ENCODE assay signal across 24 cellular contexts in the genomic region with DNA sequence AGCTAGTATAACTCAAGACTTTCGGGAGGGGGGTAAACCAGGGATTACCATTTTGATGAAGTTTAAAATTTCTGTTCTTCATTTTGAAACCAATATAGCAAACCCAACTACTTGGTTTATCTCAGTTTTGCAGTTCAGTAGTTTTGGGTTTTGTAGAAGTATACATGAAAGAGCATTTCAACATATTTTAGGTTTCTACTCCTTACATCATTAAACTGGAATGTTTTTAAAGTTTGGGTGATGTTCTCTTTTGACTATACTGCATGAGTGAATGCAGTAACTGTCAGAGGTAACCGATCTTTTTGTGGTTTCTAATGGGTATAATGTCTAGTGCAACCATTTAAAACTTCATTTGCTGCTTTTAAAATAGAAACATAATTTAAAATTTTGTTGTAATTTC.
"Had no signal": no experiment of that assay in that cellular context is flagged by ENCODE, and none has a peak within 500 bp of the region (broad histone marks: within the 10 kb centered on the region; RNA-seq: fewer than 3 reads in every experiment).

No MANE protein-coding gene starts in this region.

- H3K27me3 Mint-ChIP-seq: activated B cell treated with CpG ODN at 0.5 μM for 24 hours; activated CD4-positive, alpha-beta memory T cell treated with anti-CD3 and anti-CD28 coated beads for 36 hours; activated CD4-positive, alpha-beta T cell treated with anti-CD3 and anti-CD28 coated beads, Interleukin-2, amount 10 ng/mL, durations not matched to agents 7 days and 5 days; activated naive CD4-positive, alpha-beta T cell treated with anti-CD3 and anti-CD28 coated beads, Interleukin-2, amount 10 ng/mL, durations not matched to agents 7 days and 5 days had no signal

- H3K9me3 Mint-ChIP-seq: activated CD4-positive, alpha-beta T cell treated with anti-CD3 and anti-CD28 coated beads, Interleukin-2, amount 10 ng/mL, durations not matched to agents 7 days and 5 days; activated naive CD8-positive, alpha-beta T cell treated with anti-CD3 and anti-CD28 coated beads for 36 hours; activated T-helper 2 cell treated with anti-CD3 and anti-CD28 coated beads, Interferon-gamma antibody, Interleukin-2, Interleukin-4, amounts not matched to agents 10 μg/mL and 5 μg/mL and 100 μg/mL, durations not matched to agents 14 hours and 24 hours and 36 hours; T-helper 1 cell treated with Interleukin-12 subunit alpha and Interleukin-12 subunit beta and Interleukin-4 antibody, amounts not matched to agents 30 μg/mL and 1 μg/mL, for 36 hours had no signal

- H3K9me3 ChIP-seq: body of pancreas had no signal

- H3K4me1 Mint-ChIP-seq: activated B cell treated with CpG ODN at 0.5 μM for 24 hours; activated CD4-positive, alpha-beta T cell treated with anti-CD3 and anti-CD28 coated beads, Interleukin-2, amount 10 ng/mL, durations not matched to agents 7 days and 5 days; activated naive CD4-positive, alpha-beta T cell treated with anti-CD3 and anti-CD28 coated beads, Interleukin-2, amount 10 ng/mL, durations not matched to agents 7 days and 5 days; activated naive CD8-positive, alpha-beta T cell treated with anti-CD3 and anti-CD28 coated beads for 36 hours had no signal

- H3K27ac Mint-ChIP-seq: activated B cell treated with CpG ODN at 0.5 μM for 24 hours; activated CD4-positive, alpha-beta memory T cell treated with anti-CD3 and anti-CD28 coated beads for 36 hours; activated CD4-positive, alpha-beta T cell treated with anti-CD3 and anti-CD28 coated beads, Interleukin-2, amount 10 ng/mL, durations not matched to agents 7 days and 5 days; activated naive CD4-positive, alpha-beta T cell treated with anti-CD3 and anti-CD28 coated beads, Interleukin-2, amount 10 ng/mL, durations not matched to agents 7 days and 5 days; activated naive CD8-positive, alpha-beta T cell treated with anti-CD3 and anti-CD28 coated beads for 36 hours; activated T-helper 2 cell treated with anti-CD3 and anti-CD28 coated beads, Interferon-gamma antibody, Interleukin-2, Interleukin-4, amounts not matched to agents 10 μg/mL and 5 μg/mL and 100 μg/mL, durations not matched to agents 14 hours and 24 hours and 36 hours; T-helper 1 cell treated with Interleukin-12 subunit alpha and Interleukin-12 subunit beta and Interleukin-4 antibody, amounts not matched to agents 30 μg/mL and 1 μg/mL, for 36 hours had no signal

- DNase-seq: activated B cell treated with CpG ODN at 0.5 μM for 24 hours; activated CD4-positive, alpha-beta memory T cell treated with anti-CD3 and anti-CD28 coated beads for 36 hours; activated CD4-positive, alpha-beta T cell treated with anti-CD3 and anti-CD28 coated beads, Interleukin-2, amount 10 ng/mL, durations not matched to agents 7 days and 5 days; activated CD8-positive, alpha-beta memory T cell treated with anti-CD3 and anti-CD28 coated beads for 24 hours; activated gamma-delta T cell treated with Interleukin-2 at 50 U/mL for 16 hours; activated naive CD4-positive, alpha-beta T cell treated with anti-CD3 and anti-CD28 coated beads, Interleukin-2, amount 10 ng/mL, durations not matched to agents 7 days and 5 days; activated naive CD8-positive, alpha-beta T cell treated with anti-CD3 and anti-CD28 coated beads for 36 hours; activated T-cell treated with anti-CD3 and anti-CD28 coated beads, Interleukin-2, amount 50 U/mL, for 48 hours; adrenal gland; anterior cingulate cortex; body of pancreas; central memory CD4-positive, alpha-beta T cell; Karpas-422; MM.1S; NCI-H1105 treated with DMSO at 0.1 percent for 48 hours; NCI-H1436 treated with DMSO at 0.1 percent for 48 hours; NCI-H187; NCI-H2081; NCI-H510A treated with DMSO at 0.1 percent for 48 hours; PC-9; SHP77 treated with DMSO at 0.1 percent for 48 hours; T-helper 9 cell had no signal

- ATAC-seq: body of pancreas had no signal

- H3K36me3 Mint-ChIP-seq: activated CD4-positive, alpha-beta memory T cell treated with anti-CD3 and anti-CD28 coated beads for 36 hours; activated naive CD4-positive, alpha-beta T cell treated with anti-CD3 and anti-CD28 coated beads, Interleukin-2, amount 10 ng/mL, durations not matched to agents 7 days and 5 days; activated naive CD8-positive, alpha-beta T cell treated with anti-CD3 and anti-CD28 coated beads for 36 hours had no signal

- H3K4me3 Mint-ChIP-seq: activated B cell treated with CpG ODN at 0.5 μM for 24 hours; activated CD4-positive, alpha-beta memory T cell treated with anti-CD3 and anti-CD28 coated beads for 36 hours; activated CD4-positive, alpha-beta T cell treated with anti-CD3 and anti-CD28 coated beads, Interleukin-2, amount 10 ng/mL, durations not matched to agents 7 days and 5 days; activated naive CD4-positive, alpha-beta T cell treated with anti-CD3 and anti-CD28 coated beads, Interleukin-2, amount 10 ng/mL, durations not matched to agents 7 days and 5 days; activated naive CD8-positive, alpha-beta T cell treated with anti-CD3 and anti-CD28 coated beads for 36 hours; T-helper 1 cell treated with Interleukin-12 subunit alpha and Interleukin-12 subunit beta and Interleukin-4 antibody, amounts not matched to agents 30 μg/mL and 1 μg/mL, for 36 hours had no signal
